In genomic region chr19:14530005-14530348, GRCh38 we compare ENCODE assay signal across 8 cellular contexts. TPM values are rescaled to one million over a fixed set of nuclear protein-coding genes. Genes with fewer than 3 reads are reported as not detected.
DNase-seq lines count a peak whose midpoint lies in the region; ATAC-seq and TF ChIP-seq lines count a peak whose summit lies in the region.

No MANE protein-coding gene starts in this region.

- 0 to 1% (median 0%) methylated on average over 18 of the region's 18 CpGs for WGBS in psoas muscle, 3 donors

- no peaks in the 10 kb centered on the region for H3K27me3 ChIP-seq in WERI-Rb-1 (ENCODE audit: insufficient read depth, low read depth, severe bottlenecking)
- no peaks in the 10 kb centered on the region for H3K27me3 ChIP-seq in foreskin keratinocyte
- H3K27me3 ChIP-seq in psoas muscle (ENCODE audit: insufficient read depth in 3 of 3, low read length in 2 of 3), result no peaks in the 10 kb centered on the region

- peaks cover 21% of the 10 kb centered on the region for H3K36me3 ChIP-seq in WERI-Rb-1
- peaks cover 3 to 23% of the 10 kb centered on the region in 2 donors for H3K36me3 ChIP-seq in psoas muscle (ENCODE audit: insufficient read depth in 1 of 2, low read depth in 1 of 2)

- H3K4me1 ChIP-seq in foreskin keratinocyte, result peaks cover 19% of the 10 kb centered on the region
- H3K4me1 ChIP-seq in psoas muscle, result peaks cover 22% of the 10 kb centered on the region

- intact Hi-C loops in psoas muscle (cut with DNase I), result no loop called here

- H3K27ac ChIP-seq in WERI-Rb-1 (peak overlapping the region; percentile 94), foreskin keratinocyte (peak overlapping the region; percentile 40), psoas muscle (peak overlapping the region; percentile 88)

- H3K4me3 ChIP-seq in WERI-Rb-1 (ENCODE audit: low read depth, low read length), result peak overlapping the region; percentile 73
- H3K4me3 ChIP-seq in psoas muscle, result peak overlapping the region; percentile 76

- DNase-seq in activated CD4-positive, alpha-beta T cell treated with anti-CD3 and anti-CD28 coated beads, Interleukin-2, amount 50 U/mL, for 1 hour, result peak; percentile 40
- no peak for DNase-seq in activated CD4-positive, alpha-beta T cell treated with anti-CD3 and anti-CD28 coated beads, Interleukin-2, amount 50 U/mL, for 4 hours
- DNase-seq in WERI-Rb-1 (no peak), foreskin keratinocyte (no peak), psoas muscle (no peak), KG1 (lab: John Stamatoyannopoulos, UW) (no peak), DMS79 treated with DMSO at 0.1 percent for 48 hours (lab: John Stamatoyannopoulos, UW) (no peak), SW480 (ENCODE audit: low spot score) (no peak)

- no peak for ATAC-seq in foreskin keratinocyte
- ATAC-seq in psoas muscle, result peak in 2 of 4 donors; percentile 9

- TF ChIP-seq CTCF in WERI-Rb-1 (IDR thresholded peaks at IDR 0.05; ENCODE audit: low read depth, low read length) (no peak), foreskin keratinocyte (conservative IDR thresholded peaks at IDR 0.05) (no peak), psoas muscle (IDR thresholded peaks at IDR 0.05) (no peak)

- no peaks in the 10 kb centered on the region for H3K9me3 ChIP-seq in WERI-Rb-1 (ENCODE audit: severe bottlenecking)
- H3K9me3 ChIP-seq in psoas muscle, result no peaks in the 10 kb centered on the region

RNA-seq across cellular contexts. Expression of gene TECR, which starts 0.6 kb away (rescaled TPM):
- 137 and 146 TPM in 2 replicates for total RNA-seq in foreskin keratinocyte
- polyA plus RNA-seq in foreskin keratinocyte, result 287 and 299 TPM in 2 replicates
- 100 to 1,000 TPM; 111 to 209 (median 158) TPM for total RNA-seq in psoas muscle
- 100 to 1,000 TPM in 2 of 3 donors, 10 to 100 TPM in 1; 77.8 to 145 (median 136) TPM for polyA plus RNA-seq in psoas muscle

RNA-seq across cellular contexts. Expression of gene DNAJB1, which starts 11.8 kb away (rescaled TPM):
- total RNA-seq in foreskin keratinocyte, result 184 and 196 TPM in 2 replicates
- polyA plus RNA-seq in foreskin keratinocyte, result 158 and 184 TPM in 2 replicates
- total RNA-seq in psoas muscle, result 100 to 1,000 TPM in 1 of 4 donors, 10 to 100 TPM in 3; 32.6 to 105 (median 42.6) TPM
- 10 to 100 TPM; 20.8 to 32.0 (median 24.4) TPM for polyA plus RNA-seq in psoas muscle

RNA-seq across cellular contexts. Expression of gene GIPC1, which starts 34.0 kb away (rescaled TPM):
- total RNA-seq in foreskin keratinocyte, result 228 and 256 TPM in 2 replicates
- polyA plus RNA-seq in foreskin keratinocyte, result 250 and 306 TPM in 2 replicates
- 10 to 100 TPM; 37.9 to 45.3 (median 43.2) TPM for total RNA-seq in psoas muscle
- 10 to 100 TPM; 45.3 to 63.5 (median 50.8) TPM for polyA plus RNA-seq in psoas muscle

RNA-seq across cellular contexts. Expression of gene NDUFB7, which starts 41.9 kb away (rescaled TPM):
- total RNA-seq in foreskin keratinocyte, result 253 and 266 TPM in 2 replicates
- polyA plus RNA-seq in foreskin keratinocyte, result 401 and 458 TPM in 2 replicates
- total RNA-seq in psoas muscle, result 100 to 1,000 TPM; 216 to 306 (median 287) TPM
- polyA plus RNA-seq in psoas muscle, result 100 to 1,000 TPM; 488 to 805 (median 716) TPM

RNA-seq across cellular contexts. Expression of gene CLEC17A, which starts 52.9 kb away (rescaled TPM):
- not detected in 2 replicates for total RNA-seq in foreskin keratinocyte
- not detected in 2 replicates for polyA plus RNA-seq in foreskin keratinocyte
- not detected for total RNA-seq in psoas muscle
- polyA plus RNA-seq in psoas muscle, result under 1 TPM in 2 of 3 donors, not detected in 1; 0.03 to 0.04 TPM

Comparison
In these comparisons a context has a peak if more than half of its experiments do, and no peak if none do; other contexts are left out.
1. H3K27ac ChIP-seq: peak in every context shown above with its lines; median percentile 94 in WERI-Rb-1; 88 in psoas muscle; 40 in foreskin keratinocyte.